In the genomic region with DNA sequence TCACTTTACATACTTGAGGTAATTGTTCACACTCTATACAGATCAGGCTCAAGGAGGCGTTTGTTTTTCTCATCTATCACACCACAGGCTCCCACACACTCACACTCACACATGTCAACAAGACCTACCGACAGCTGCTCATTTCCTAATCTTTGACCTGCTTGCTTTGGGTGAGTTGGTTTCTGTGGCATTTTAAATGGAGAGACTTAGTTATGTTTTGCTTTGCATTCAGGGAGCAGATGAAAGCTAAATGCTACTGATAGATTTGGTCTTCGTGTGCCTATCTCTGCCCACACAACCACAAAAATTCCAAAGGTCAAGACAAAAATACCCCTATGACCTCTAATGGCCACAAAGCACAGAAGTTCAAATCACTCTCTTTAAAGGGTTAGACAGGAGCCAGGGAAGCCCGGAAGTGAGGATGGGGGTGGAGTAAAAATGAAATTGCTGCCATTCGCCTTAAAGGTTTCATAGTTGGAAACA, we compare ENCODE assay signal across 12 cellular contexts.
DNase-seq lines count a peak whose midpoint lies in the region; ATAC-seq and TF ChIP-seq lines count a peak whose summit lies in the region.
"Had no signal": no experiment of that assay in that cellular context is flagged by ENCODE, and none has a peak within 500 bp of the region (broad histone marks: within the 10 kb centered on the region; RNA-seq: fewer than 3 reads in every experiment).

No MANE protein-coding gene starts in this region.

- DNase-seq in GM13976 (ENCODE audit: low spot score) (peak; percentile 46), amniotic epithelial cell (ENCODE audit: low read depth) (peak; percentile 58), AG20443 (ENCODE audit: low spot score) (no peak), HK-2 (ENCODE audit: unreplicated experiment) (no peak), NCI-H526 treated with DMSO at 0.1 percent for 48 hours (lab: John Stamatoyannopoulos, UW) (no peak), NCI-H187 (lab: John Stamatoyannopoulos, UW) (no peak)
- DNase-seq: activated naive CD4-positive, alpha-beta T cell treated with anti-CD3 and anti-CD28 coated beads, Interleukin-2, amount 50 U/mL, for 16 hours; head of caudate nucleus; psoas muscle; SHP77 had no signal

- TF ChIP-seq CTCF in GM13976 (IDR thresholded peaks at IDR 0.05; ENCODE audit: borderline replicate concordance, control extremely low read depth, extremely low read depth, insufficient read depth, missing control alignments) = no peak

- ATAC-seq in GM19452 (IDR thresholded peaks at IDR 0.05; ENCODE audit: unreplicated experiment) (peak; percentile 72), HG03175 (IDR thresholded peaks at IDR 0.05; ENCODE audit: unreplicated experiment) (peak; percentile 66)
- ATAC-seq: psoas muscle had no signal

- in situ Hi-C loops in GM13976 (cut with MboI; ENCODE audit: low sequenced_read_pairs, unreplicated experiment) = no loop called here

Comparison
In these comparisons a context has a peak if more than half of its experiments do, and no peak if none do; other contexts are left out.
1. DNase-seq: peak in GM13976 (single experiment) and amniotic epithelial cell (single experiment); none in AG20443 (single experiment), HK-2 (single experiment), NCI-H526 treated with DMSO at 0.1 percent for 48 hours (single experiment) and NCI-H187 (0 of 2).